In the genomic region with DNA sequence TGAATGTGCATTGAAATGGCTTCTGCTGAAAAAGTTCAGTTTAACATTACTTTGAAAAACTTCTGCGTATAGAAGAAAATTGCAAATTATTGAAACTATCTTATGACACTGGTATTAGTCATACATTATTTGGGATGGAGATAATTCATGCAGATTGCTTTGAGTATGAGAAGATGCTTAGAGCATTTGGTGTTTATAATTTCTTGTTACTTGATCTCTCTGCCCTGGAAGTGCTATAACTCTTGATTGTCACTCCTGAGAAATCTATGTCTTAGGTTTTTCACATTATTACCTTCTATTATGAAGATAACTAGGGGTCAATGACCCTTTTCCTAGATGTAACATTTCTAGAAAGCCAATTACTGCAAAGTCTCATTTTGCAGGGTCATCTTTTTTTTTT, we compare ENCODE assay signal across 18 cellular contexts. TPM values are rescaled to one million over a fixed set of nuclear protein-coding genes. Genes with fewer than 3 reads are reported as not detected.
A peak's percentile ranks its signal among the peaks of the same experiment; 100 is the strongest.
DNase-seq lines count a peak whose midpoint lies in the region; ATAC-seq and TF ChIP-seq lines count a peak whose summit lies in the region.
"Had no signal": no experiment of that assay in that cellular context is flagged by ENCODE, and none has a peak within 500 bp of the region (broad histone marks: within the 10 kb centered on the region; RNA-seq: fewer than 3 reads in every experiment).

No MANE protein-coding gene starts in this region.

- H3K27ac ChIP-seq in tibial artery (peak overlapping the region; percentile 44 to 85), tibial nerve (no peak overlapping the region), testis (no peak overlapping the region)
- H3K27ac ChIP-seq: foreskin keratinocyte, HL-60, transverse colon had no signal

- peaks cover 32% of the 10 kb centered on the region for H3K36me3 Mint-ChIP-seq in activated naive CD4-positive, alpha-beta T cell treated with anti-CD3 and anti-CD28 coated beads for 36 hours (ENCODE audit: low read depth)
- H3K36me3 Mint-ChIP-seq in activated naive CD4-positive, alpha-beta T cell treated with anti-CD3 and anti-CD28 coated beads, Interleukin-2, amount 10 ng/mL, durations not matched to agents 7 days and 5 days = peaks cover 56% of the 10 kb centered on the region
- peaks cover 24% of the 10 kb centered on the region for H3K36me3 Mint-ChIP-seq in T-cell

- H3K27me3 Mint-ChIP-seq in activated naive CD4-positive, alpha-beta T cell treated with anti-CD3 and anti-CD28 coated beads for 36 hours (ENCODE audit: low read depth) = no peaks in the 10 kb centered on the region
- no peaks in the 10 kb centered on the region for H3K27me3 Mint-ChIP-seq in activated naive CD4-positive, alpha-beta T cell treated with anti-CD3 and anti-CD28 coated beads, Interleukin-2, amount 10 ng/mL, durations not matched to agents 7 days and 5 days
- H3K27me3 Mint-ChIP-seq in T-cell = no peaks in the 10 kb centered on the region

- no peak for DNase-seq in activated naive CD4-positive, alpha-beta T cell treated with anti-CD3 and anti-CD28 coated beads for 36 hours
- no peak for DNase-seq in activated naive CD4-positive, alpha-beta T cell treated with anti-CD3 and anti-CD28 coated beads, Interleukin-2, amount 10 ng/mL, durations not matched to agents 7 days and 5 days
- no peak for DNase-seq in T-cell
- DNase-seq in fibroblast of mammary gland (ENCODE audit: low read depth) = peak; percentile 53
- DNase-seq in tibial artery = no peak
- no peak for DNase-seq in tibial nerve (ENCODE audit: low spot score in 2 of 2)
- no peak for DNase-seq in RKO (ENCODE audit: low spot score)
- DNase-seq in testis = no peak
- DNase-seq: activated CD8-positive, alpha-beta memory T cell treated with anti-CD3 and anti-CD28 coated beads for 24 hours; activated gamma-delta T cell; foreskin keratinocyte; NCI-H2029 treated with DMSO at 0.1 percent for 48 hours; NK-92 treated with Interleukin-12 subunit alpha and Interleukin-12 subunit beta, amount 100 ng/mL, for 24 hours; SW 1271; transverse colon had no signal

- TF ChIP-seq CTCF in fibroblast of mammary gland (conservative IDR thresholded peaks at IDR 0.05; ENCODE audit: control insufficient read depth, insufficient read depth, low read depth, low read length) (no peak), tibial artery (IDR thresholded peaks at IDR 0.05) (no peak), tibial nerve (IDR thresholded peaks at IDR 0.05) (no peak), testis (IDR thresholded peaks at IDR 0.05) (no peak)

- intact Hi-C loops in activated naive CD4-positive, alpha-beta T cell treated with anti-CD3 and anti-CD28 coated beads for 36 hours (cut with micrococcal nuclease) = no loop called here
- intact Hi-C loops in tibial artery (cut with DNase I; ENCODE audit: low total_unique reads) = no loop called here
- intact Hi-C loops in testis (cut with DNase I; ENCODE audit: low total_unique reads) = no loop called here

- no peak for TF ChIP-seq EP300 in tibial nerve (IDR thresholded peaks at IDR 0.05)

- CTCF ChIA-PET in activated naive CD4-positive, alpha-beta T cell treated with anti-CD3 and anti-CD28 coated beads for 36 hours (lab: Charles Lee) = interaction anchor here (1.0 kb wide), 4 partner anchors 24 to 133 kb away, joined by 3 read pairs; no protein-coding TSS in a partner anchor
- CTCF ChIA-PET in activated naive CD4-positive, alpha-beta T cell treated with anti-CD3 and anti-CD28 coated beads, Interleukin-2, amount 10 ng/mL, durations not matched to agents 7 days and 5 days (lab: Charles Lee) = interaction anchor here (1.1 kb wide), 1 partner anchor 12 kb away, joined by 6 read pairs; no protein-coding TSS in a partner anchor
- CTCF ChIA-PET in T-cell (lab: Charles Lee) = no interaction called here

- H3K27ac Mint-ChIP-seq in activated naive CD4-positive, alpha-beta T cell treated with anti-CD3 and anti-CD28 coated beads for 36 hours = peak overlapping the region; percentile 84
- no peak overlapping the region for H3K27ac Mint-ChIP-seq in activated naive CD4-positive, alpha-beta T cell treated with anti-CD3 and anti-CD28 coated beads, Interleukin-2, amount 10 ng/mL, durations not matched to agents 7 days and 5 days
- H3K27ac Mint-ChIP-seq in T-cell = peak overlapping the region; percentile 82 to 88

- H3K4me3 ChIP-seq in fibroblast of mammary gland (ENCODE audit: control insufficient read depth, low read depth, low read length) (no peak overlapping the region), tibial artery (no peak overlapping the region), tibial nerve (no peak overlapping the region), testis (no peak overlapping the region)
- H3K4me3 ChIP-seq: smooth muscle cell, transverse colon had no signal

- no peak overlapping the region for H3K4me3 Mint-ChIP-seq in activated naive CD4-positive, alpha-beta T cell treated with anti-CD3 and anti-CD28 coated beads for 36 hours
- H3K4me3 Mint-ChIP-seq in activated naive CD4-positive, alpha-beta T cell treated with anti-CD3 and anti-CD28 coated beads, Interleukin-2, amount 10 ng/mL, durations not matched to agents 7 days and 5 days = no peak overlapping the region
- H3K4me3 Mint-ChIP-seq in T-cell = peak overlapping the region in 1 of 3 donors; percentile 22

- H3K36me3 ChIP-seq in tibial artery (no peaks in the 10 kb centered on the region), tibial nerve (no peaks in the 10 kb centered on the region), testis (ENCODE audit: low read depth, missing control alignments) (no peaks in the 10 kb centered on the region)
- H3K36me3 ChIP-seq: transverse colon had no signal

- H3K9me3 ChIP-seq in tibial artery = no peaks in the 10 kb centered on the region
- no peaks in the 10 kb centered on the region for H3K9me3 ChIP-seq in tibial nerve
- H3K9me3 ChIP-seq in testis = no peaks in the 10 kb centered on the region
- H3K9me3 ChIP-seq: transverse colon had no signal

- 89 to 96% methylated on average over 1 of the region's 1 CpG for whole genome bisulfite sequencing in tibial nerve, 2 donors
- 86 to 96% methylated on average over 1 of the region's 1 CpG for WGBS in testis, 2 donors

- no peak for TF ChIP-seq POLR2A in tibial nerve (IDR thresholded peaks at IDR 0.05)
- no peak for TF ChIP-seq POLR2A in testis (IDR thresholded peaks at IDR 0.05)

- peaks cover 0 to 97% (median 30%) of the 10 kb centered on the region in 4 donors for H3K4me1 ChIP-seq in tibial artery
- H3K4me1 ChIP-seq in tibial nerve = peaks cover 0 to 25% (median 10%) of the 10 kb centered on the region in 4 donors
- peaks cover 10% of the 10 kb centered on the region for H3K4me1 ChIP-seq in testis

- no peaks in the 10 kb centered on the region for H3K9me3 Mint-ChIP-seq in activated naive CD4-positive, alpha-beta T cell treated with anti-CD3 and anti-CD28 coated beads for 36 hours
- H3K9me3 Mint-ChIP-seq in activated naive CD4-positive, alpha-beta T cell treated with anti-CD3 and anti-CD28 coated beads, Interleukin-2, amount 10 ng/mL, durations not matched to agents 7 days and 5 days = no peaks in the 10 kb centered on the region
- no peaks in the 10 kb centered on the region for H3K9me3 Mint-ChIP-seq in T-cell

- H3K4me1 Mint-ChIP-seq in activated naive CD4-positive, alpha-beta T cell treated with anti-CD3 and anti-CD28 coated beads for 36 hours (ENCODE audit: low read depth) = peaks cover 87% of the 10 kb centered on the region
- H3K4me1 Mint-ChIP-seq in activated naive CD4-positive, alpha-beta T cell treated with anti-CD3 and anti-CD28 coated beads, Interleukin-2, amount 10 ng/mL, durations not matched to agents 7 days and 5 days = peaks cover 71% of the 10 kb centered on the region
- peaks cover 85 to 92% (median 86%) of the 10 kb centered on the region in 3 donors for H3K4me1 Mint-ChIP-seq in T-cell

- POLR2A ChIA-PET in T-cell (lab: Charles Lee) = interaction anchor here (0.6 kb wide), 2 partner anchors 59 to 73 kb away, joined by 3 to 6 read pairs; no protein-coding TSS in a partner anchor

- no peak for ATAC-seq in T-cell (replicated peaks in 1 of 4)
- ATAC-seq: foreskin keratinocyte, HCT116 had no signal

- H3K27me3 ChIP-seq in tibial artery (no peaks in the 10 kb centered on the region), tibial nerve (no peaks in the 10 kb centered on the region), testis (no peaks in the 10 kb centered on the region)
- H3K27me3 ChIP-seq: foreskin keratinocyte, transverse colon had no signal

RNA-seq across cellular contexts. Expression of gene TMEM131L, which starts 36.4 kb away (rescaled TPM):
- 10 to 100 TPM; 37.6 to 41.6 TPM for total RNA-seq in activated naive CD4-positive, alpha-beta T cell treated with anti-CD3 and anti-CD28 coated beads for 36 hours
- total RNA-seq in T-cell = 100 to 1,000 TPM in 1 of 5 donors, 10 to 100 TPM in 4; 60.7 to 115 (median 72.6) TPM
- total RNA-seq in tibial nerve = 10 to 100 TPM in 3 of 4 donors, 1 to 10 TPM in 1; 8.7 to 19.9 (median 12.1) TPM
- total RNA-seq in testis = 10 to 100 TPM; 12.6 to 15.0 TPM
- polyA plus RNA-seq in testis (ENCODE audit: insufficient read depth, low read depth, low replicate concordance) = 9.1 TPM

Comparison
In these comparisons a context has a peak if more than half of its experiments do, and no peak if none do; other contexts are left out.
1. H3K27ac ChIP-seq: peak in tibial artery (2 of 2); none in tibial nerve (0 of 4) and testis (0 of 2).
2. CTCF ChIA-PET loops: an anchor here in activated naive CD4-positive, alpha-beta T cell treated with anti-CD3 and anti-CD28 coated beads for 36 hours (1.0 kb wide) and activated naive CD4-positive, alpha-beta T cell treated with anti-CD3 and anti-CD28 coated beads, Interleukin-2, amount 10 ng/mL, durations not matched to agents 7 days and 5 days (1.1 kb wide); none called in T-cell.